ENCODE assay signal across 37 cellular contexts in genomic region chr2:94879982-94880377, GRCh38. TPM values are rescaled to one million over a fixed set of nuclear protein-coding genes. Genes with fewer than 3 reads are reported as not detected.
"Had no signal": no experiment of that assay in that cellular context is flagged by ENCODE, and none has a peak within 500 bp of the region (broad histone marks: within the 10 kb centered on the region; RNA-seq: fewer than 3 reads in every experiment).

No MANE protein-coding gene starts in this region.

- H3K4me1 ChIP-seq: adrenal gland, body of pancreas, breast epithelium had no signal

- H3K36me3 Mint-ChIP-seq: activated CD4-positive, alpha-beta memory T cell treated with anti-CD3 and anti-CD28 coated beads for 36 hours; activated naive CD8-positive, alpha-beta T cell treated with anti-CD3 and anti-CD28 coated beads for 36 hours had no signal

- H3K27ac Mint-ChIP-seq: activated B cell treated with CpG ODN at 0.5 μM for 24 hours; activated CD4-positive, alpha-beta memory T cell treated with anti-CD3 and anti-CD28 coated beads for 36 hours; activated CD8-positive, alpha-beta T cell treated with anti-CD3 and anti-CD28 coated beads for 36 hours; activated naive CD4-positive, alpha-beta T cell treated with anti-CD3 and anti-CD28 coated beads for 36 hours; activated naive CD4-positive, alpha-beta T cell treated with anti-CD3 and anti-CD28 coated beads, Interleukin-2, amount 50 U/mL, for 72 hours; activated naive CD8-positive, alpha-beta T cell treated with anti-CD3 and anti-CD28 coated beads for 36 hours; activated T-cell treated with anti-CD3 and anti-CD28 coated beads, Interleukin-2, amount 50 U/mL, for 72 hours; activated T-helper 1 cell treated with anti-CD3 and anti-CD28 coated beads, Interleukin-12 subunit alpha, Interleukin-12 subunit beta, Interleukin-2, Interleukin-4 antibody, amounts not matched to agents 30 ng/mL and 10 ng/mL and 1 ng/mL, durations not matched to agents 14 hours and 24 hours and 36 hours; activated T-helper 17 cell treated with anti-CD3 and anti-CD28 coated beads, Interleukin-2, amount 50 U/mL, for 72 hours; T-helper 1 cell treated with Interleukin-12 subunit alpha and Interleukin-12 subunit beta and Interleukin-4 antibody, amounts not matched to agents 30 μg/mL and 1 μg/mL, for 36 hours; T-helper 2 cell treated with Interferon-gamma antibody and Interleukin-4, amounts not matched to agents 5 μg/mL and 100 μg/mL, for 36 hours had no signal

- H3K9me3 ChIP-seq: adrenal gland, body of pancreas, breast epithelium had no signal

- H3K4me1 Mint-ChIP-seq: activated B cell treated with CpG ODN at 0.5 μM for 24 hours; activated naive CD8-positive, alpha-beta T cell treated with anti-CD3 and anti-CD28 coated beads for 36 hours; activated T-helper 17 cell treated with anti-CD3 and anti-CD28 coated beads, Interleukin-2, amount 50 U/mL, for 72 hours had no signal

- H3K36me3 ChIP-seq: adrenal gland, brain microvascular endothelial cell, breast epithelium had no signal

- DNase-seq: activated B cell treated with CpG ODN at 0.5 μM for 24 hours; activated CD4-positive, alpha-beta memory T cell treated with anti-CD3 and anti-CD28 coated beads for 36 hours; activated CD4-positive, alpha-beta T cell treated with anti-CD3 and anti-CD28 coated beads for 4 hours; activated CD4-positive, alpha-beta T cell treated with anti-CD3 and anti-CD28 coated beads, Interleukin-2, amount 50 U/mL, for 1 hour; activated CD4-positive, alpha-beta T cell treated with anti-CD3 and anti-CD28 coated beads, Interleukin-2, amount 50 U/mL, for 4 hours; activated CD4-positive, CD25-positive, alpha-beta regulatory T cell treated with anti-CD3 and anti-CD28 coated beads, Interleukin-2, amount 50 U/mL, for 72 hours; activated CD8-positive, alpha-beta memory T cell treated with anti-CD3 and anti-CD28 coated beads, Interleukin-2, amount 50 U/mL, for 4 hours; activated CD8-positive, alpha-beta T cell treated with anti-CD3 and anti-CD28 coated beads for 36 hours; activated effector memory CD4-positive, alpha-beta T cell treated with anti-CD3 and anti-CD28 coated beads, Interleukin-2, amount 50 U/mL, for 16 hours; activated gamma-delta T cell treated with Interleukin-2 at 50 U/mL for 16 hours; activated naive CD4-positive, alpha-beta T cell; activated naive CD4-positive, alpha-beta T cell treated with anti-CD3 and anti-CD28 coated beads for 36 hours; activated naive CD4-positive, alpha-beta T cell treated with anti-CD3 and anti-CD28 coated beads, Interleukin-2, amount 50 U/mL, for 16 hours; activated naive CD8-positive, alpha-beta T cell treated with anti-CD3 and anti-CD28 coated beads for 36 hours; activated T-cell treated with anti-CD3 and anti-CD28 coated beads for 4 hours; activated T-cell treated with anti-CD3 and anti-CD28 coated beads, Interleukin-2, amount 50 U/mL, for 1 hour; activated T-cell treated with anti-CD3 and anti-CD28 coated beads, Interleukin-2, amount 50 U/mL, for 4 hours; activated T-cell treated with anti-CD3 and anti-CD28 coated beads, Interleukin-2, amount 50 U/mL, for 72 hours; adrenal gland; amniotic stem cell; body of pancreas; brain microvascular endothelial cell; central memory CD4-positive, alpha-beta T cell; SW 1271; T-helper 1 cell; T-helper 2 cell; T-helper 9 cell had no signal

- H3K27ac ChIP-seq: adrenal gland, body of pancreas, brain microvascular endothelial cell, breast epithelium, VCaP had no signal

- H3K4me3 ChIP-seq: adrenal gland, body of pancreas, breast epithelium had no signal

- H3K27me3 Mint-ChIP-seq: activated B cell treated with CpG ODN at 0.5 μM for 24 hours had no signal

- H3K27me3 ChIP-seq: adrenal gland, brain microvascular endothelial cell had no signal

- H3K4me3 Mint-ChIP-seq: activated B cell treated with CpG ODN at 0.5 μM for 24 hours; activated CD4-positive, alpha-beta memory T cell treated with anti-CD3 and anti-CD28 coated beads for 36 hours; activated CD8-positive, alpha-beta T cell treated with anti-CD3 and anti-CD28 coated beads for 36 hours; activated naive CD4-positive, alpha-beta T cell treated with anti-CD3 and anti-CD28 coated beads for 36 hours; activated naive CD8-positive, alpha-beta T cell treated with anti-CD3 and anti-CD28 coated beads for 36 hours; activated T-cell treated with anti-CD3 and anti-CD28 coated beads, Interleukin-2, amount 50 U/mL, for 4 hours; activated T-cell treated with anti-CD3 and anti-CD28 coated beads, Interleukin-2, amount 50 U/mL, for 72 hours; activated T-helper 1 cell treated with anti-CD3 and anti-CD28 coated beads, Interleukin-12 subunit alpha, Interleukin-12 subunit beta, Interleukin-2, Interleukin-4 antibody, amounts not matched to agents 30 ng/mL and 10 ng/mL and 1 ng/mL, durations not matched to agents 14 hours and 24 hours and 36 hours; activated T-helper 17 cell treated with anti-CD3 and anti-CD28 coated beads, Interleukin-2, amount 50 U/mL, for 72 hours; T-helper 1 cell treated with Interleukin-12 subunit alpha and Interleukin-12 subunit beta and Interleukin-4 antibody, amounts not matched to agents 30 μg/mL and 1 μg/mL, for 36 hours; T-helper 2 cell treated with Interferon-gamma antibody and Interleukin-4, amounts not matched to agents 5 μg/mL and 100 μg/mL, for 36 hours had no signal

- H3K9me3 Mint-ChIP-seq: activated CD4-positive, alpha-beta memory T cell treated with anti-CD3 and anti-CD28 coated beads for 36 hours; activated T-cell treated with anti-CD3 and anti-CD28 coated beads, Interleukin-2, amount 50 U/mL, for 72 hours; activated T-helper 17 cell treated with anti-CD3 and anti-CD28 coated beads, Interleukin-2, amount 50 U/mL, for 72 hours; T-helper 1 cell treated with Interleukin-12 subunit alpha and Interleukin-12 subunit beta and Interleukin-4 antibody, amounts not matched to agents 30 μg/mL and 1 μg/mL, for 36 hours; T-helper 2 cell treated with Interferon-gamma antibody and Interleukin-4, amounts not matched to agents 5 μg/mL and 100 μg/mL, for 36 hours had no signal

RNA-seq across cellular contexts. Expression of gene TEKT4, which starts 8.8 kb away (rescaled TPM):
- total RNA-seq: activated B cell treated with CpG ODN at 0.5 μM for 24 hours; activated CD4-positive, alpha-beta memory T cell treated with anti-CD3 and anti-CD28 coated beads for 36 hours; activated CD8-positive, alpha-beta memory T cell treated with anti-CD3 and anti-CD28 coated beads for 36 hours; activated CD8-positive, alpha-beta T cell treated with anti-CD3 and anti-CD28 coated beads for 36 hours; activated naive CD4-positive, alpha-beta T cell treated with anti-CD3 and anti-CD28 coated beads for 36 hours; activated naive CD4-positive, alpha-beta T cell treated with anti-CD3 and anti-CD28 coated beads, Interleukin-2, amount 50 U/mL, for 72 hours; activated naive CD8-positive, alpha-beta T cell treated with anti-CD3 and anti-CD28 coated beads for 36 hours; activated T-cell treated with anti-CD3 and anti-CD28 coated beads, Interleukin-2, amount 50 U/mL, for 4 hours; activated T-cell treated with anti-CD3 and anti-CD28 coated beads, Interleukin-2, amount 50 U/mL, for 72 hours; activated T-helper 17 cell treated with anti-CD3 and anti-CD28 coated beads, Interleukin-2, amount 50 U/mL, for 72 hours; aorta; astrocyte; body of pancreas; breast epithelium had no signal
